Comparison of ENCODE assay signal across 9 cellular contexts in genomic region chr16:68290455-68290854, GRCh38. TPM values are rescaled to one million over a fixed set of nuclear protein-coding genes. Genes with fewer than 3 reads are reported as not detected.
DNase-seq lines count a peak whose midpoint lies in the region; ATAC-seq and TF ChIP-seq lines count a peak whose summit lies in the region.
"Had no signal": no experiment of that assay in that cellular context is flagged by ENCODE, and none has a peak within 500 bp of the region (broad histone marks: within the 10 kb centered on the region; RNA-seq: fewer than 3 reads in every experiment).

No MANE protein-coding gene starts in this region.

- no peak for DNase-seq in stimulated activated naive CD8-positive, alpha-beta T cell treated with anti-CD3 and anti-CD28 coated beads, Interleukin-15, Interleukin-2, amounts not matched to agents 100 U/mL and 50 U/mL, for 24 hours
- no peak for DNase-seq in activated naive CD8-positive, alpha-beta T cell treated with anti-CD3 and anti-CD28 coated beads, Interleukin-2, amount 50 U/mL, for 24 hours
- DNase-seq in neural progenitor cell (ENCODE audit: low spot score) (no peak), occipital lobe (lab: John Stamatoyannopoulos, UW) (no peak)
- DNase-seq in effector CD8-positive, alpha-beta T cell (lab: John Stamatoyannopoulos, UW): no peak
- DNase-seq in stimulated activated CD4-positive, alpha-beta T cell treated with anti-CD3 and anti-CD28 coated beads, Interleukin-15, amount 100 ng/mL, for 24 hours: no peak

- ATAC-seq in stimulated activated naive CD8-positive, alpha-beta T cell treated with anti-CD3 and anti-CD28 coated beads, Interleukin-15, Interleukin-2, amounts not matched to agents 100 U/mL and 50 U/mL, for 24 hours: no peak
- no peak for ATAC-seq in activated naive CD8-positive, alpha-beta T cell treated with anti-CD3 and anti-CD28 coated beads, Interleukin-2, amount 50 U/mL, for 24 hours
- no peak for ATAC-seq in HG03097 (IDR thresholded peaks at IDR 0.05; ENCODE audit: low FRiP score, unreplicated experiment)
- ATAC-seq: SK-N-SH treated with all-trans-retinoic acid at 6 μM for 48 hours had no signal

- no peak overlapping the region for H3K9ac ChIP-seq in neural progenitor cell

- H3K9me3 Mint-ChIP-seq in stimulated activated naive CD8-positive, alpha-beta T cell treated with anti-CD3 and anti-CD28 coated beads, Interleukin-15, Interleukin-2, amounts not matched to agents 100 ng/mL and 50 ng/mL, for 24 hours: no peaks in the 10 kb centered on the region
- H3K9me3 Mint-ChIP-seq in activated naive CD8-positive, alpha-beta T cell treated with anti-CD3 and anti-CD28 coated beads, Interleukin-2, amount 50 U/mL, for 24 hours: no peaks in the 10 kb centered on the region
- H3K9me3 Mint-ChIP-seq in neural progenitor cell: no peaks in the 10 kb centered on the region

- no peak overlapping the region for H2AFZ ChIP-seq in neural progenitor cell (replicated peaks)

- H3K4me1 ChIP-seq in neural progenitor cell: peaks cover 6% of the 10 kb centered on the region

- H3K4me1 Mint-ChIP-seq in stimulated activated naive CD8-positive, alpha-beta T cell treated with anti-CD3 and anti-CD28 coated beads, Interleukin-15, Interleukin-2, amounts not matched to agents 100 ng/mL and 50 ng/mL, for 24 hours (ENCODE audit: low read depth): peaks cover 84% of the 10 kb centered on the region
- peaks cover 82% of the 10 kb centered on the region for H3K4me1 Mint-ChIP-seq in activated naive CD8-positive, alpha-beta T cell treated with anti-CD3 and anti-CD28 coated beads, Interleukin-2, amount 50 U/mL, for 24 hours
- H3K4me1 Mint-ChIP-seq in neural progenitor cell: no peaks in the 10 kb centered on the region

- peak overlapping the region; percentile 92 for H3K27ac Mint-ChIP-seq in stimulated activated naive CD8-positive, alpha-beta T cell treated with anti-CD3 and anti-CD28 coated beads, Interleukin-15, Interleukin-2, amounts not matched to agents 100 ng/mL and 50 ng/mL, for 24 hours
- peak overlapping the region; percentile 94 for H3K27ac Mint-ChIP-seq in activated naive CD8-positive, alpha-beta T cell treated with anti-CD3 and anti-CD28 coated beads, Interleukin-2, amount 50 U/mL, for 24 hours
- no peak overlapping the region for H3K27ac Mint-ChIP-seq in neural progenitor cell

- peak overlapping the region; percentile 15 for H3K4me2 ChIP-seq in neural progenitor cell

- no peak overlapping the region for H3K4me3 ChIP-seq in neural progenitor cell

- peaks cover 67% of the 10 kb centered on the region for H3K36me3 Mint-ChIP-seq in stimulated activated naive CD8-positive, alpha-beta T cell treated with anti-CD3 and anti-CD28 coated beads, Interleukin-15, Interleukin-2, amounts not matched to agents 100 ng/mL and 50 ng/mL, for 24 hours (ENCODE audit: low read depth)
- H3K36me3 Mint-ChIP-seq in activated naive CD8-positive, alpha-beta T cell treated with anti-CD3 and anti-CD28 coated beads, Interleukin-2, amount 50 U/mL, for 24 hours (ENCODE audit: low read depth): peaks cover 73% of the 10 kb centered on the region
- H3K36me3 Mint-ChIP-seq in neural progenitor cell: peaks cover 29% of the 10 kb centered on the region

- H3F3A ChIP-seq in neural progenitor cell (ENCODE audit: low read depth): no peaks in the 10 kb centered on the region

- H3K79me2 ChIP-seq in neural progenitor cell (ENCODE audit: low read depth): no peaks in the 10 kb centered on the region

- no peaks in the 10 kb centered on the region for H3K36me3 ChIP-seq in neural progenitor cell

- H3K4me3 Mint-ChIP-seq in stimulated activated naive CD8-positive, alpha-beta T cell treated with anti-CD3 and anti-CD28 coated beads, Interleukin-15, Interleukin-2, amounts not matched to agents 100 ng/mL and 50 ng/mL, for 24 hours: peak overlapping the region; percentile 40
- peak overlapping the region; percentile 42 for H3K4me3 Mint-ChIP-seq in activated naive CD8-positive, alpha-beta T cell treated with anti-CD3 and anti-CD28 coated beads, Interleukin-2, amount 50 U/mL, for 24 hours
- no peak overlapping the region for H3K4me3 Mint-ChIP-seq in neural progenitor cell

- no peaks in the 10 kb centered on the region for H3K27me3 Mint-ChIP-seq in stimulated activated naive CD8-positive, alpha-beta T cell treated with anti-CD3 and anti-CD28 coated beads, Interleukin-15, Interleukin-2, amounts not matched to agents 100 ng/mL and 50 ng/mL, for 24 hours
- H3K27me3 Mint-ChIP-seq in activated naive CD8-positive, alpha-beta T cell treated with anti-CD3 and anti-CD28 coated beads, Interleukin-2, amount 50 U/mL, for 24 hours: no peaks in the 10 kb centered on the region
- H3K27me3 Mint-ChIP-seq in neural progenitor cell (ENCODE audit: insufficient read depth, low read depth): peaks cover 2% of the 10 kb centered on the region

- no peak overlapping the region for H3K27ac ChIP-seq in neural progenitor cell

- peaks cover 2% of the 10 kb centered on the region for H4K20me1 ChIP-seq in neural progenitor cell (ENCODE audit: low read depth)

- no peaks in the 10 kb centered on the region for H3K27me3 ChIP-seq in neural progenitor cell

- no peak for TF ChIP-seq CTCF in neural progenitor cell (IDR thresholded peaks at IDR 0.05)

- H3K9me3 ChIP-seq in neural progenitor cell (ENCODE audit: low read depth): no peaks in the 10 kb centered on the region

RNA-seq across cellular contexts. Expression of gene SLC7A6OS, which starts 20.3 kb away (rescaled TPM):
- 18.7 and 18.8 TPM in 2 replicates for total RNA-seq in neural progenitor cell (ENCODE audit: low replicate concordance)
- total RNA-seq in occipital lobe: 12.8 TPM

RNA-seq across cellular contexts. Expression of gene PRMT7, which starts 20.4 kb away (rescaled TPM):
- total RNA-seq in neural progenitor cell (ENCODE audit: low replicate concordance) (70.2 and 79.7 TPM in 2 replicates), occipital lobe (44.0 TPM)

RNA-seq across cellular contexts. Expression of gene SLC7A6, which starts 26.1 kb away (rescaled TPM):
- total RNA-seq in neural progenitor cell (ENCODE audit: low replicate concordance) (5.6 and 13.7 TPM in 2 replicates), occipital lobe (20.1 TPM)

RNA-seq across cellular contexts. Expression of gene PLA2G15, which starts 45.3 kb away (rescaled TPM):
- 3.8 and 11.7 TPM in 2 replicates for total RNA-seq in neural progenitor cell (ENCODE audit: low replicate concordance)
- 17.3 TPM for total RNA-seq in occipital lobe

RNA-seq across cellular contexts. Expression of gene ESRP2, which starts 54.5 kb away (rescaled TPM):
- total RNA-seq in neural progenitor cell (ENCODE audit: low replicate concordance): 1.5 and 5.4 TPM in 2 replicates
- not detected for total RNA-seq in occipital lobe
